Comparison of ENCODE assay signal across 22 cellular contexts in the genomic region with DNA sequence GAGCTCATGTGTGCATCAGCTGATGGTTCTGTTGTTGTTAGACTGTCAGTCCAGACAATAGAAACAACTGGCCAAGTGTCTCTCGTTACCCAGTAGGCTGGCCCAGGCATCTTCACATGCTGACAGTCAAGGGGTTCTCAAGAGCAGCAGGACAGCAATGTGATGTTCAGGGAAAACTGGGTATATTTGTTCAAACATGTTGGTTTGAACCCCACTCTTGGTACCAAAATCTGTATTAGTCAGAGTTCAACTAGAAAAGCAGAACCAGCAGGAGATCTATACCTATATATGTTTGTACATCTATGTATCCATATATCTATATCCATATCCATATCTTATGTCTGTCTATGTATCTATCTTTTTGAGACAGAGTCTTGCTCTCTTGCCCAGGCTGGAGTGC.
DNase-seq lines count a peak whose midpoint lies in the region; ATAC-seq, FAIRE-seq and TF ChIP-seq lines count a peak whose summit lies in the region.
"Had no signal": no experiment of that assay in that cellular context is flagged by ENCODE, and none has a peak within 500 bp of the region (broad histone marks: within the 10 kb centered on the region; RNA-seq: fewer than 3 reads in every experiment).

No MANE protein-coding gene starts in this region.

- ATAC-seq in HepG2 (no peak), right lobe of liver (no peak), K562 (no peak), GM19023 (IDR thresholded peaks at IDR 0.05; ENCODE audit: unreplicated experiment) (no peak)
- ATAC-seq: A549; CD8-positive, alpha-beta T cell had no signal

- no peak overlapping the region for H2BK5ac ChIP-seq in trophoblast cell (ENCODE audit: low read depth, low read length, poor library complexity)

- CTCF ChIA-PET in HepG2 (lab: Yijun Ruan, JAX; ENCODE audit: low intra/inter-chr PET ratio, low total read pairs) (no interaction called here), K562 (lab: Yijun Ruan, JAX; ENCODE audit: low intra/inter-chr PET ratio) (no interaction called here)

- H4K8ac ChIP-seq in trophoblast cell (ENCODE audit: low read depth, low read length), result no peak overlapping the region

- H3K14ac ChIP-seq in trophoblast cell (ENCODE audit: low read length), result no peak overlapping the region

- intact Hi-C loops in HepG2 (cut with micrococcal nuclease; ENCODE audit: unreplicated experiment) (no loop called here), right lobe of liver (cut with DNase I) (no loop called here), K562 (cut with micrococcal nuclease) (no loop called here)

- H3K27ac ChIP-seq in HepG2 (ENCODE audit: extremely low read length, insufficient read depth, low read length) (no peak overlapping the region), right lobe of liver (no peak overlapping the region), K562 (ENCODE audit: extremely low read depth, low read depth, low read length) (no peak overlapping the region), trophoblast cell (ENCODE audit: low read depth, low read length) (no peak overlapping the region)
- H3K27ac ChIP-seq: 22Rv1; A549; BLaER1 treated with 17β-estradiol and CSF1 and Interleukin-3, amounts not matched to agents 10 nM and 100 nM; C4-2B had no signal

- H2BK12ac ChIP-seq in trophoblast cell (ENCODE audit: low read length), result no peak overlapping the region

- H4K20me1 ChIP-seq in HepG2 (ENCODE audit: insufficient read depth, low read length), result no peaks in the 10 kb centered on the region
- H4K20me1 ChIP-seq in K562 (replicated peaks; ENCODE audit: control insufficient read depth, insufficient read depth, low read length), result no peaks in the 10 kb centered on the region
- H4K20me1 ChIP-seq: BLaER1 treated with 17β-estradiol and CSF1 and Interleukin-3, amounts not matched to agents 10 nM and 100 nM had no signal

- H3K27me3 ChIP-seq in HepG2 (ENCODE audit: control insufficient read depth in 1 of 2, insufficient read depth in 2 of 2, low read length in 2 of 2), result no peaks in the 10 kb centered on the region
- no peaks in the 10 kb centered on the region for H3K27me3 ChIP-seq in right lobe of liver
- H3K27me3 ChIP-seq in K562 (ENCODE audit: control insufficient read depth in 2 of 2, insufficient read depth in 2 of 2, low read length in 2 of 2), result no peaks in the 10 kb centered on the region
- H3K27me3 ChIP-seq in trophoblast cell (ENCODE audit: insufficient read depth, low read length), result no peaks in the 10 kb centered on the region
- H3K27me3 ChIP-seq: BLaER1 treated with 17β-estradiol and CSF1 and Interleukin-3, amounts not matched to agents 10 nM and 100 nM had no signal

- H3K9ac ChIP-seq in HepG2 (ENCODE audit: insufficient read depth, low read depth, low read length) (no peak overlapping the region), K562 (ENCODE audit: insufficient read depth in 1 of 2, low read depth in 2 of 2, low read length in 2 of 2) (no peak overlapping the region), trophoblast cell (ENCODE audit: low read length) (peak overlapping the region; percentile 63)
- H3K9ac ChIP-seq: BLaER1 treated with 17β-estradiol and CSF1 and Interleukin-3, amounts not matched to agents 10 nM and 100 nM had no signal

- H3K4ac ChIP-seq in trophoblast cell (ENCODE audit: low read depth, low read length), result no peak overlapping the region

- in situ Hi-C loops in HepG2 (cut with HindIII; ENCODE audit: extremely low pct_ligation_motif_present, low pct_unique_long_range_greater_than_20kb), result no loop called here
- in situ Hi-C loops in K562 (cut with MboI), result no loop called here

- TF ChIP-seq RAD21 in HepG2 (CRISPR knock-in tag; IDR thresholded peaks at IDR 0.05) (no peak), K562 (CRISPR knock-in tag; conservative IDR thresholded peaks at IDR 0.05 in 1 of 2, IDR thresholded peaks at IDR 0.05 in 1 of 2) (no peak)

- no peak overlapping the region for H3K18ac ChIP-seq in trophoblast cell (ENCODE audit: low read length)

- TF ChIP-seq POLR2A in HepG2 (IDR thresholded peaks at IDR 0.05; ENCODE audit: insufficient read depth in 1 of 2, low read depth in 2 of 2, low read length in 2 of 2) (no peak), right lobe of liver (IDR thresholded peaks at IDR 0.05) (no peak), K562 (conservative IDR thresholded peaks at IDR 0.05) (no peak)

- H3K4me2 ChIP-seq in HepG2 (ENCODE audit: low read depth, low read length) (no peak overlapping the region), K562 (ENCODE audit: insufficient read depth, low read length) (no peak overlapping the region), trophoblast cell (ENCODE audit: low read length) (no peak overlapping the region)
- H3K4me2 ChIP-seq: A549; BLaER1 treated with 17β-estradiol and CSF1 and Interleukin-3, amounts not matched to agents 10 nM and 100 nM had no signal

- no peaks in the 10 kb centered on the region for H3K79me1 ChIP-seq in trophoblast cell (ENCODE audit: low read length)

- FAIRE-seq in HepG2 (lab: Jason Lieb, UNC) (no peak), K562 (lab: Jason Lieb, UNC) (no peak)
- FAIRE-seq: A549, D721Med, G401.6, GM12891, GM18507, GM19239 had no signal

- BruUV-seq in HepG2 (replicated peaks; lab: Mats Ljungman, UMichigan) (no TSS peak), K562 (replicated peaks; lab: Mats Ljungman, UMichigan) (no TSS peak)

- H4K12ac ChIP-seq in trophoblast cell (ENCODE audit: low read depth, low read length), result no peak overlapping the region

- H3K4me3 ChIP-seq in HepG2 (replicated peaks in 1 of 3; ENCODE audit: insufficient read depth in 1 of 3, low read depth in 2 of 3, low read length in 3 of 3), result no peak overlapping the region
- H3K4me3 ChIP-seq in right lobe of liver, result no peak overlapping the region
- no peak overlapping the region for H3K4me3 ChIP-seq in K562
- H3K4me3 ChIP-seq in trophoblast cell (ENCODE audit: low read depth, low read length), result peak overlapping the region; percentile 50
- H3K4me3 ChIP-seq: A549; BLaER1 treated with 17β-estradiol and CSF1 and Interleukin-3, amounts not matched to agents 10 nM and 100 nM had no signal

- H3K79me2 ChIP-seq in HepG2 (ENCODE audit: insufficient read depth, low read length) (no peaks in the 10 kb centered on the region), K562 (ENCODE audit: control insufficient read depth, insufficient read depth, low read length) (no peaks in the 10 kb centered on the region), trophoblast cell (ENCODE audit: control insufficient read depth, insufficient read depth, low read length, poor library complexity) (no peaks in the 10 kb centered on the region)

- H3K23ac ChIP-seq in trophoblast cell (ENCODE audit: low read length), result no peak overlapping the region

- no CpG with 5 or more reads among the region's 1 CpG for WGBS in HepG2 (ENCODE audit: low lambda C conversion rate)
- 83% methylated on average over 1 of the region's 1 CpG for WGBS in right lobe of liver (ENCODE audit: insufficient coverage, low coverage, low lambda C conversion rate, missing lambda C conversion rate)
- 0% methylated on average over 1 of the region's 1 CpG for WGBS in K562 (ENCODE audit: insufficient coverage, low coverage, missing lambda C conversion rate)
- WGBS in trophoblast cell (ENCODE audit: extremely low coverage, insufficient coverage, insufficient read length), result no CpG with 5 or more reads among the region's 1 CpG

- H3K36me3 ChIP-seq in HepG2 (replicated peaks in 1 of 2; ENCODE audit: control insufficient read depth in 1 of 2, insufficient read depth in 2 of 2, low read length in 2 of 2) (no peaks in the 10 kb centered on the region), right lobe of liver (no peaks in the 10 kb centered on the region), K562 (ENCODE audit: control insufficient read depth, insufficient read depth, low read length) (no peaks in the 10 kb centered on the region), trophoblast cell (ENCODE audit: control insufficient read depth in 1 of 2, insufficient read depth in 2 of 2, low read length in 2 of 2) (no peaks in the 10 kb centered on the region)
- H3K36me3 ChIP-seq: BLaER1 treated with 17β-estradiol and CSF1 and Interleukin-3, amounts not matched to agents 10 nM and 100 nM had no signal

- no peak overlapping the region for H2AK5ac ChIP-seq in trophoblast cell (ENCODE audit: low read length)

- TF ChIP-seq CTCF in HepG2 (CRISPR knock-in tag; IDR thresholded peaks at IDR 0.05), result no peak
- no peak for TF ChIP-seq CTCF in right lobe of liver (IDR thresholded peaks at IDR 0.05)
- no peak for TF ChIP-seq CTCF in K562 (IDR thresholded peaks at IDR 0.05 in 2 of 3, conservative IDR thresholded peaks at IDR 0.05 in 1 of 3; ENCODE audit: insufficient read depth in 2 of 3, low read depth in 1 of 3, low read length in 3 of 3)

- DNase-seq in HepG2 (ENCODE audit: low spot score) (no peak), right lobe of liver (no peak), K562 (ENCODE audit: extremely low read depth in 1 of 4, low spot score in 3 of 4) (no peak), trophoblast cell (no peak), SKM-1 (lab: John Stamatoyannopoulos, UW; ENCODE audit: unreplicated experiment) (no peak)
- DNase-seq: AML-193; Caco-2; Calu3; CD4-positive, alpha-beta T cell; CD8-positive, alpha-beta T cell; DMS79 treated with DMSO at 0.1 percent for 48 hours; GF-D8 had no signal

- H3K4me1 ChIP-seq in HepG2 (ENCODE audit: insufficient read depth, low read length) (peaks cover 10% of the 10 kb centered on the region), right lobe of liver (no peaks in the 10 kb centered on the region), K562 (replicated peaks in 1 of 2; ENCODE audit: control insufficient read depth in 2 of 2, insufficient read depth in 2 of 2, low read length in 2 of 2) (no peaks in the 10 kb centered on the region; a peak in 1 of 5 replicates), trophoblast cell (ENCODE audit: control insufficient read depth in 1 of 2, insufficient read depth in 2 of 2, low read length in 2 of 2) (no peaks in the 10 kb centered on the region)
- H3K4me1 ChIP-seq: A549, Caco-2 had no signal

- H3K9me3 ChIP-seq in HepG2 (ENCODE audit: low read length), result no peaks in the 10 kb centered on the region
- H3K9me3 ChIP-seq in right lobe of liver, result no peaks in the 10 kb centered on the region
- H3K9me3 ChIP-seq in K562 (replicated peaks; ENCODE audit: control insufficient read depth, insufficient read depth, low read depth, low read length), result no peaks in the 10 kb centered on the region
- H3K9me3 ChIP-seq in trophoblast cell (ENCODE audit: insufficient read depth, low read depth, low read length), result peaks cover 3% of the 10 kb centered on the region

- H3K9me1 ChIP-seq in K562 (ENCODE audit: control insufficient read depth, insufficient read depth, low read length), result no peaks in the 10 kb centered on the region

- POLR2A ChIA-PET in HepG2 (lab: Yijun Ruan, JAX), result no interaction called here
- POLR2A ChIA-PET in K562 (lab: Yijun Ruan, JAX), result no interaction called here

- H4K91ac ChIP-seq in trophoblast cell (ENCODE audit: low read depth, low read length), result no peak overlapping the region

- H2BK120ac ChIP-seq in trophoblast cell (ENCODE audit: insufficient read depth, low read length, poor library complexity), result no peak overlapping the region

- no peak for TF ChIP-seq EP300 in HepG2 (IDR thresholded peaks at IDR 0.05; ENCODE audit: low read depth in 2 of 2, low read length in 2 of 2)
- TF ChIP-seq EP300 in HepG2 (CRISPR knock-in tag; IDR thresholded peaks at IDR 0.05; ENCODE audit: borderline replicate concordance), result no peak
- TF ChIP-seq EP300 in K562 (IDR thresholded peaks at IDR 0.05; ENCODE audit: low read length), result no peak

- H2AFZ ChIP-seq in HepG2 (ENCODE audit: low read length), result peak overlapping the region; percentile 21
- H2AFZ ChIP-seq in K562 (ENCODE audit: low read depth, low read length), result no peak overlapping the region
- no peak overlapping the region for H2AFZ ChIP-seq in trophoblast cell (ENCODE audit: insufficient read depth, low read length, poor library complexity)
